Comparison of ENCODE assay signal across 1 cellular context in genomic region chr15:37102315-37103021, GRCh38.
TF ChIP-seq lines count a peak whose summit lies in the region.

No MANE protein-coding gene starts in this region.

TF ChIP-seq in WTC11, 78 proteins besides CTCF, POLR2A, EP300 and RAD21 (continued from another document):
- TF ChIP-seq ZSCAN18 (CRISPR knock-in tag; IDR thresholded peaks at IDR 0.05) = no peak
- TF ChIP-seq CREM (CRISPR knock-in tag; IDR thresholded peaks at IDR 0.05) = no peak
- no peak for TF ChIP-seq TEAD4 (CRISPR knock-in tag; IDR thresholded peaks at IDR 0.05)
- TF ChIP-seq RELA (CRISPR knock-in tag; IDR thresholded peaks at IDR 0.05; ENCODE audit: borderline replicate concordance) = no peak
- TF ChIP-seq, protein P1, sequence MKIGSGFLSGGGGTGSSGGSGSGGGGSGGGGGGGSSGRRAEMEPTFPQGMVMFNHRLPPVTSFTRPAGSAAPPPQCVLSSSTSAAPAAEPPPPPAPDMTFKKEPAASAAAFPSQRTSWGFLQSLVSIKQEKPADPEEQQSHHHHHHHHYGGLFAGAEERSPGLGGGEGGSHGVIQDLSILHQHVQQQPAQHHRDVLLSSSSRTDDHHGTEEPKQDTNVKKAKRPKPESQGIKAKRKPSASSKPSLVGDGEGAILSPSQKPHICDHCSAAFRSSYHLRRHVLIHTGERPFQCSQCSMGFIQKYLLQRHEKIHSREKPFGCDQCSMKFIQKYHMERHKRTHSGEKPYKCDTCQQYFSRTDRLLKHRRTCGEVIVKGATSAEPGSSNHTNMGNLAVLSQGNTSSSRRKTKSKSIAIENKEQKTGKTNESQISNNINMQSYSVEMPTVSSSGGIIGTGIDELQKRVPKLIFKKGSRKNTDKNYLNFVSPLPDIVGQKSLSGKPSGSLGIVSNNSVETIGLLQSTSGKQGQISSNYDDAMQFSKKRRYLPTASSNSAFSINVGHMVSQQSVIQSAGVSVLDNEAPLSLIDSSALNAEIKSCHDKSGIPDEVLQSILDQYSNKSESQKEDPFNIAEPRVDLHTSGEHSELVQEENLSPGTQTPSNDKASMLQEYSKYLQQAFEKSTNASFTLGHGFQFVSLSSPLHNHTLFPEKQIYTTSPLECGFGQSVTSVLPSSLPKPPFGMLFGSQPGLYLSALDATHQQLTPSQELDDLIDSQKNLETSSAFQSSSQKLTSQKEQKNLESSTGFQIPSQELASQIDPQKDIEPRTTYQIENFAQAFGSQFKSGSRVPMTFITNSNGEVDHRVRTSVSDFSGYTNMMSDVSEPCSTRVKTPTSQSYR (CRISPR knock-in tag; IDR thresholded peaks at IDR 0.05) = no peak
- TF ChIP-seq ZNF232 (CRISPR knock-in tag; IDR thresholded peaks at IDR 0.05) = no peak
- TF ChIP-seq ZNF671 (CRISPR knock-in tag; IDR thresholded peaks at IDR 0.05) = no peak
- no peak for TF ChIP-seq PRRX2 (CRISPR knock-in tag; IDR thresholded peaks at IDR 0.05)
- TF ChIP-seq AR (CRISPR knock-in tag; IDR thresholded peaks at IDR 0.05) = no peak
